In genomic region chr2:69777778-69778089, GRCh38 we compare ENCODE assay signal across 19 cellular contexts. TPM values are rescaled to one million over a fixed set of nuclear protein-coding genes. Genes with fewer than 3 reads are reported as not detected.
DNase-seq lines count a peak whose midpoint lies in the region; ATAC-seq and TF ChIP-seq lines count a peak whose summit lies in the region.
"Had no signal": no experiment of that assay in that cellular context is flagged by ENCODE, and none has a peak within 500 bp of the region (broad histone marks: within the 10 kb centered on the region; RNA-seq: fewer than 3 reads in every experiment).

No MANE protein-coding gene starts in this region.

- TF ChIP-seq CTCF in colonic mucosa (IDR thresholded peaks at IDR 0.05), result no peak

- H3K27me3 ChIP-seq in HUES48 (ENCODE audit: control insufficient read depth, insufficient read depth, low read length), result no peaks in the 10 kb centered on the region
- no peaks in the 10 kb centered on the region for H3K27me3 ChIP-seq in colonic mucosa

- no peak for ATAC-seq in HG02840 (IDR thresholded peaks at IDR 0.05; ENCODE audit: low FRiP score, unreplicated experiment)

- H3K27ac ChIP-seq in HUES48 (ENCODE audit: low read depth, low read length) (peak overlapping the region; percentile 15), colonic mucosa (peak overlapping the region; percentile 83)

- DNase-seq in colonic mucosa (no peak), left kidney (ENCODE audit: low read depth, low spot score) (peak; percentile 53), kidney glomerular epithelial cell (lab: John Stamatoyannopoulos, UW) (no peak), KG1 (lab: John Stamatoyannopoulos, UW) (no peak), NK-92 (lab: John Stamatoyannopoulos, UW; ENCODE audit: unreplicated experiment) (no peak)
- DNase-seq: Caco-2; CD4-positive, CD25-positive, alpha-beta regulatory T cell; EL; GOT3; Kasumi-1; MM.1S; NCI-H1105; NCI-H1694; NCI-H2227 treated with DMSO at 0.1 percent for 48 hours; NCI-H524; SHP77; SK-N-SH had no signal

- intact Hi-C loops in colonic mucosa (cut with DNase I), result no loop called here

- H3K4me1 ChIP-seq in HUES48 (ENCODE audit: control insufficient read depth, insufficient read depth, low read length) (peaks cover 51% of the 10 kb centered on the region), colonic mucosa (peaks cover 13% of the 10 kb centered on the region)

- H3K36me3 ChIP-seq in HUES48 (ENCODE audit: control insufficient read depth, insufficient read depth, low read length) (no peaks in the 10 kb centered on the region), colonic mucosa (no peaks in the 10 kb centered on the region)

- H3K9me3 ChIP-seq in HUES48 (ENCODE audit: control insufficient read depth, insufficient read depth, low read length) (no peaks in the 10 kb centered on the region), colonic mucosa (no peaks in the 10 kb centered on the region)
- H3K9me3 ChIP-seq: SK-N-SH had no signal

- peak overlapping the region; percentile 2; the same call in 1 of the 2 replicates for H3K9ac ChIP-seq in HUES48 (ENCODE audit: low read depth, low read length)
- H3K9ac ChIP-seq in colonic mucosa (ENCODE audit: low read depth in 2 of 2, low read length in 2 of 2), result no peak overlapping the region
- H3K9ac ChIP-seq: SK-N-SH had no signal

- H3K4me3 ChIP-seq in HUES48 (ENCODE audit: low read depth, low read length) (no peak overlapping the region; the same call in 1 of the 2 replicates), colonic mucosa (no peak overlapping the region)

RNA-seq across cellular contexts. Expression of gene ANXA4, which starts 35.8 kb away (rescaled TPM):
- 100 to 1,000 TPM; 258 to 324 TPM for total RNA-seq in colonic mucosa

RNA-seq across cellular contexts. Expression of gene GMCL1, which starts 51.7 kb away (rescaled TPM):
- total RNA-seq in colonic mucosa, result 10 to 100 TPM; 20.3 to 20.4 TPM
